19 cellular contexts compared by ENCODE assay signal in genomic region chr1:17195731-17196130, GRCh38. TPM values are rescaled to one million over a fixed set of nuclear protein-coding genes. Genes with fewer than 3 reads are reported as not detected.
"Had no signal": no experiment of that assay in that cellular context is flagged by ENCODE, and none has a peak within 500 bp of the region (broad histone marks: within the 10 kb centered on the region; RNA-seq: fewer than 3 reads in every experiment).

No MANE protein-coding gene starts in this region.

- H3K36me3 ChIP-seq: cardiac muscle cell had no signal

- H3K27me3 ChIP-seq: cardiac muscle cell, foreskin keratinocyte had no signal

- H3K4me3 ChIP-seq: cardiac muscle cell, dorsolateral prefrontal cortex had no signal

- H3K27ac ChIP-seq: cardiac muscle cell, dorsolateral prefrontal cortex, foreskin keratinocyte had no signal

- DNase-seq: activated CD8-positive, alpha-beta memory T cell treated with anti-CD3 and anti-CD28 coated beads for 24 hours; amygdala; foreskin keratinocyte; glutamatergic neuron; hippocampal formation; retina; T1000; trophoblast cell had no signal

- ATAC-seq: foreskin keratinocyte; naive thymus-derived CD8-positive, alpha-beta T cell; stimulated activated naive CD8-positive, alpha-beta T cell treated with anti-CD3 and anti-CD28 coated beads, Interleukin-15, amount 100 ng/mL, for 72 hours had no signal

RNA-seq across cellular contexts. Expression of gene PADI1, which starts 9.2 kb away (rescaled TPM):
- total RNA-seq: activated naive CD8-positive, alpha-beta T cell treated with anti-CD3 and anti-CD28 coated beads, Interleukin-2, amount 10 ng/mL, durations not matched to agents 7 days and 5 days; fibroblast of lung; naive thymus-derived CD8-positive, alpha-beta T cell; skeletal muscle tissue; T-helper 1 cell treated with Interleukin-12 subunit alpha and Interleukin-12 subunit beta and Interleukin-4 antibody, amounts not matched to agents 30 ng/mL and 1 ng/mL, for 36 hours; temporal lobe had no signal
- polyA plus RNA-seq: fibroblast of lung; liver; naive thymus-derived CD8-positive, alpha-beta T cell had no signal

RNA-seq across cellular contexts. Expression of gene PADI3, which starts 53.2 kb away (rescaled TPM):
- total RNA-seq: activated naive CD8-positive, alpha-beta T cell treated with anti-CD3 and anti-CD28 coated beads, Interleukin-2, amount 10 ng/mL, durations not matched to agents 7 days and 5 days; dorsolateral prefrontal cortex; epithelial cell of proximal tubule; fibroblast of lung; liver; naive thymus-derived CD8-positive, alpha-beta T cell; skeletal muscle tissue; T-helper 1 cell treated with Interleukin-12 subunit alpha and Interleukin-12 subunit beta and Interleukin-4 antibody, amounts not matched to agents 30 ng/mL and 1 ng/mL, for 36 hours; temporal lobe had no signal
- polyA plus RNA-seq: cardiac muscle cell; fibroblast of lung; liver; naive thymus-derived CD8-positive, alpha-beta T cell had no signal
